ENCODE assay signal across 1 cellular context in genomic region chr11:67354314-67355022, GRCh38.
TF ChIP-seq lines count a peak whose summit lies in the region.

No MANE protein-coding gene starts in this region.

TF ChIP-seq in K562, 482 proteins besides CTCF, POLR2A, EP300 and RAD21 (continued from another document):
- TF ChIP-seq USF1 (CRISPR knock-in tag; IDR thresholded peaks at IDR 0.05), result no peak
- TF ChIP-seq SOX6 (IDR thresholded peaks at IDR 0.05), result peak; percentile 89
- TF ChIP-seq ETS1 (conservative IDR thresholded peaks at IDR 0.05; ENCODE audit: control insufficient read depth, low read depth, low read length), result peak; percentile 77
- peak; percentile 77; the same call in 1 of the 2 replicates for TF ChIP-seq ZNF436 (CRISPR knock-in tag; IDR thresholded peaks at IDR 0.05)
- TF ChIP-seq NR4A1 (CRISPR knock-in tag; IDR thresholded peaks at IDR 0.05), result 0 out of 2 replicates have a peak, but pooled peaks have one; percentile 64
- TF ChIP-seq NR4A1 (tag; IDR thresholded peaks at IDR 0.05), result no peak
- TF ChIP-seq BRF1 (IDR thresholded peaks at IDR 0.05; ENCODE audit: borderline replicate concordance, extremely low read depth, insufficient read length), result no peak
- no peak; a peak in 1 of 4 replicates for TF ChIP-seq SIN3A (IDR thresholded peaks at IDR 0.05; ENCODE audit: borderline replicate concordance in 2 of 2, control insufficient read depth in 1 of 2, low read depth in 2 of 2, low read length in 2 of 2)
- TF ChIP-seq FOXJ2 (tag; IDR thresholded peaks at IDR 0.05), result no peak
- TF ChIP-seq SMARCA4 (IDR thresholded peaks at IDR 0.05), result peak; percentile 85
- 0 out of 2 replicates have a peak, but pooled peaks have one; percentile 15 for TF ChIP-seq CXXC5 (CRISPR knock-in tag; IDR thresholded peaks at IDR 0.05)
